ENCODE assay signal across 14 cellular contexts in genomic region chr2:108377411-108377810, GRCh38. TPM values are rescaled to one million over a fixed set of nuclear protein-coding genes. Genes with fewer than 3 reads are reported as not detected.
DNase-seq lines count a peak whose midpoint lies in the region; ATAC-seq, FAIRE-seq and TF ChIP-seq lines count a peak whose summit lies in the region.
"Had no signal": no experiment of that assay in that cellular context is flagged by ENCODE, and none has a peak within 500 bp of the region (broad histone marks: within the 10 kb centered on the region; RNA-seq: fewer than 3 reads in every experiment).

No MANE protein-coding gene starts in this region.

- H3K36me3 Mint-ChIP-seq in astrocyte (ENCODE audit: low read depth, unreplicated experiment) (no peaks in the 10 kb centered on the region), neural progenitor cell (peaks cover 6% of the 10 kb centered on the region)

- no peaks in the 10 kb centered on the region for H3K9me3 ChIP-seq in astrocyte (ENCODE audit: insufficient read depth, low read depth, low read length)
- no peaks in the 10 kb centered on the region for H3K9me3 ChIP-seq in gastroesophageal sphincter
- H3K9me3 ChIP-seq in neural progenitor cell (ENCODE audit: low read depth) = no peaks in the 10 kb centered on the region
- H3K9me3 ChIP-seq in upper lobe of right lung = no peaks in the 10 kb centered on the region

- no peak for ATAC-seq in gastroesophageal sphincter
- ATAC-seq in upper lobe of right lung = no peak
- no peak for ATAC-seq in HG03139 (IDR thresholded peaks at IDR 0.05; ENCODE audit: unreplicated experiment)

- intact Hi-C loops in upper lobe of right lung (cut with DNase I) = no loop called here

- H3K4me2 ChIP-seq in astrocyte (ENCODE audit: low read length) (peak overlapping the region; percentile 69), neural progenitor cell (peak overlapping the region; percentile 56)

- H3K4me1 ChIP-seq in astrocyte (ENCODE audit: insufficient read depth, low read length) = peaks cover 9% of the 10 kb centered on the region
- H3K4me1 ChIP-seq in gastroesophageal sphincter = peaks cover 0 to 8% (median 0%) of the 10 kb centered on the region in 3 donors
- peaks cover 18% of the 10 kb centered on the region for H3K4me1 ChIP-seq in neural progenitor cell
- H3K4me1 ChIP-seq in upper lobe of right lung = no peaks in the 10 kb centered on the region

- H3K4me3 ChIP-seq in astrocyte (ENCODE audit: insufficient read depth, low read depth, low read length) (no peak overlapping the region), gastroesophageal sphincter (peak overlapping the region in 1 of 2 donors; percentile 47), neural progenitor cell (peak overlapping the region; percentile 20), upper lobe of right lung (peak overlapping the region; percentile 46)

- FAIRE-seq in astrocyte (lab: Jason Lieb, UNC) (no peak), urothelium cell line (lab: Jason Lieb, UNC) (no peak)
- FAIRE-seq: TTC549 had no signal

- WGBS in gastroesophageal sphincter (ENCODE audit: low coverage in 1 of 2), 2 donors = 0 to 20% methylated on average over 1 of the region's 1 CpG

- no peaks in the 10 kb centered on the region for H3K27me3 ChIP-seq in astrocyte (ENCODE audit: insufficient read depth, low read length)
- no peaks in the 10 kb centered on the region for H3K27me3 ChIP-seq in gastroesophageal sphincter
- H3K27me3 ChIP-seq in neural progenitor cell = no peaks in the 10 kb centered on the region
- no peaks in the 10 kb centered on the region for H3K27me3 ChIP-seq in upper lobe of right lung

- no peak for TF ChIP-seq POLR2A in gastroesophageal sphincter (IDR thresholded peaks at IDR 0.05)

- TF ChIP-seq EP300 in gastroesophageal sphincter (IDR thresholded peaks at IDR 0.05) = no peak

- H3K79me2 ChIP-seq in astrocyte (ENCODE audit: insufficient read depth, low read length) (no peaks in the 10 kb centered on the region), neural progenitor cell (ENCODE audit: low read depth) (no peaks in the 10 kb centered on the region)

- H3K9ac ChIP-seq in astrocyte (ENCODE audit: low read length) (peak overlapping the region; percentile 39), neural progenitor cell (no peak overlapping the region)

- H2AFZ ChIP-seq in astrocyte (ENCODE audit: low read depth, low read length) (peak overlapping the region; percentile 70), neural progenitor cell (replicated peaks) (peak overlapping the region; percentile 94)

- H3K27me3 Mint-ChIP-seq in astrocyte (ENCODE audit: low read depth, unreplicated experiment) (no peaks in the 10 kb centered on the region), neural progenitor cell (ENCODE audit: insufficient read depth, low read depth) (peaks cover 2% of the 10 kb centered on the region)
- H3K27me3 Mint-ChIP-seq: stimulated activated naive CD8-positive, alpha-beta T cell treated with anti-CD3 and anti-CD28 coated beads, Interleukin-15, Interleukin-2, amounts not matched to agents 100 ng/mL and 50 ng/mL, for 24 hours had no signal

- H3K27ac ChIP-seq in astrocyte (ENCODE audit: low read depth, low read length) = no peak overlapping the region
- peak overlapping the region in 3 of 4 donors; percentile 70 to 79 (median 70) for H3K27ac ChIP-seq in gastroesophageal sphincter
- H3K27ac ChIP-seq in neural progenitor cell = no peak overlapping the region
- peak overlapping the region; percentile 80 for H3K27ac ChIP-seq in upper lobe of right lung

- H3K4me1 Mint-ChIP-seq in astrocyte (ENCODE audit: low read depth, unreplicated experiment) = peaks cover 5% of the 10 kb centered on the region
- H3K4me1 Mint-ChIP-seq in neural progenitor cell = peaks cover 26% of the 10 kb centered on the region

- no peak for DNase-seq in astrocyte (ENCODE audit: low read depth)
- no peak for DNase-seq in neural progenitor cell (ENCODE audit: low spot score)
- DNase-seq in upper lobe of right lung = no peak
- no peak for DNase-seq in urothelium cell line (ENCODE audit: low spot score)
- no peak for DNase-seq in hippocampal formation (lab: John Stamatoyannopoulos, UW)
- no peak for DNase-seq in NCI-H69 (lab: John Stamatoyannopoulos, UW)
- DNase-seq: DMS79; GOT3; NCI-H1048; stimulated activated CD4-positive, alpha-beta T cell treated with anti-CD3 and anti-CD28 coated beads, Interleukin-15, amount 100 ng/mL, for 24 hours had no signal

- H3K36me3 ChIP-seq in astrocyte (ENCODE audit: insufficient read depth, low read length) = no peaks in the 10 kb centered on the region
- H3K36me3 ChIP-seq in gastroesophageal sphincter = no peaks in the 10 kb centered on the region
- no peaks in the 10 kb centered on the region for H3K36me3 ChIP-seq in neural progenitor cell
- no peaks in the 10 kb centered on the region for H3K36me3 ChIP-seq in upper lobe of right lung

- no peak for TF ChIP-seq CTCF in astrocyte (IDR thresholded peaks at IDR 0.05; ENCODE audit: insufficient read depth, low read depth, low read length)
- TF ChIP-seq CTCF in gastroesophageal sphincter (IDR thresholded peaks at IDR 0.05) = no peak
- TF ChIP-seq CTCF in neural progenitor cell (IDR thresholded peaks at IDR 0.05) = no peak
- no peak for TF ChIP-seq CTCF in upper lobe of right lung (IDR thresholded peaks at IDR 0.05)

- H3K27ac Mint-ChIP-seq in astrocyte (ENCODE audit: unreplicated experiment) (peak overlapping the region; percentile 31), neural progenitor cell (peak overlapping the region; percentile 85)
- H3K27ac Mint-ChIP-seq: stimulated activated naive CD8-positive, alpha-beta T cell treated with anti-CD3 and anti-CD28 coated beads, Interleukin-15, Interleukin-2, amounts not matched to agents 100 ng/mL and 50 ng/mL, for 24 hours had no signal

- no peaks in the 10 kb centered on the region for H4K20me1 ChIP-seq in astrocyte (ENCODE audit: insufficient read depth, low read length)
- no peaks in the 10 kb centered on the region for H4K20me1 ChIP-seq in neural progenitor cell (ENCODE audit: low read depth)

- H3F3A ChIP-seq in neural progenitor cell (ENCODE audit: low read depth) = peaks cover 7% of the 10 kb centered on the region

- no peak overlapping the region for H3K4me3 Mint-ChIP-seq in astrocyte (ENCODE audit: unreplicated experiment)
- H3K4me3 Mint-ChIP-seq in neural progenitor cell = peak overlapping the region; percentile 80
- H3K4me3 Mint-ChIP-seq: stimulated activated naive CD8-positive, alpha-beta T cell treated with anti-CD3 and anti-CD28 coated beads, Interleukin-15, Interleukin-2, amounts not matched to agents 100 ng/mL and 50 ng/mL, for 24 hours had no signal

- H3K9me3 Mint-ChIP-seq in astrocyte (ENCODE audit: unreplicated experiment) = no peaks in the 10 kb centered on the region
- peaks cover 6% of the 10 kb centered on the region for H3K9me3 Mint-ChIP-seq in neural progenitor cell
- H3K9me3 Mint-ChIP-seq: stimulated activated naive CD8-positive, alpha-beta T cell treated with anti-CD3 and anti-CD28 coated beads, Interleukin-15, Interleukin-2, amounts not matched to agents 100 ng/mL and 50 ng/mL, for 24 hours had no signal

RNA-seq across cellular contexts. Expression of gene SULT1C4, which starts 0.3 kb away (rescaled TPM):
- 1.1 and 1.8 TPM in 2 replicates for total RNA-seq in astrocyte
- 1 to 10 TPM; 2.3 to 8.1 (median 5.9) TPM for total RNA-seq in gastroesophageal sphincter
- total RNA-seq in neural progenitor cell (ENCODE audit: low replicate concordance) = 9.0 and 11.3 TPM in 2 replicates
- 11.6 TPM for total RNA-seq in upper lobe of right lung

Comparison
In these comparisons a context has a peak if more than half of its experiments do, and no peak if none do; other contexts are left out.
1. H3K27ac ChIP-seq: peak in gastroesophageal sphincter (3 of 4) and upper lobe of right lung (single experiment); none in astrocyte (single experiment) and neural progenitor cell (single experiment).